Comparison of ENCODE assay signal across 11 cellular contexts in genomic region chr3:143122608-143123352, GRCh38. TPM values are rescaled to one million over a fixed set of nuclear protein-coding genes. Genes with fewer than 3 reads are reported as not detected.
DNase-seq lines count a peak whose midpoint lies in the region; ATAC-seq and TF ChIP-seq lines count a peak whose summit lies in the region.
"Had no signal": no experiment of that assay in that cellular context is flagged by ENCODE, and none has a peak within 500 bp of the region (broad histone marks: within the 10 kb centered on the region; RNA-seq: fewer than 3 reads in every experiment).

No MANE protein-coding gene starts in this region.

- CTCF ChIA-PET in naive thymus-derived CD4-positive, alpha-beta T cell (lab: Charles Lee): no interaction called here

- H3K27me3 Mint-ChIP-seq in activated T-helper 1 cell treated with anti-CD3 and anti-CD28 coated beads, Interleukin-12 subunit alpha, Interleukin-12 subunit beta, Interleukin-2, Interleukin-4 antibody, amounts not matched to agents 30 ng/mL and 10 ng/mL and 1 ng/mL, durations not matched to agents 14 hours and 24 hours and 36 hours (ENCODE audit: insufficient read depth): peaks cover 8% of the 10 kb centered on the region
- H3K27me3 Mint-ChIP-seq in naive thymus-derived CD4-positive, alpha-beta T cell: peaks cover 0 to 13% (median 0%) of the 10 kb centered on the region in 5 donors

- H3K4me3 ChIP-seq in GM06990 (replicated peaks; ENCODE audit: low read depth, low read length): peak overlapping the region; percentile 96
- H3K4me3 ChIP-seq in HFF-Myc (replicated peaks; ENCODE audit: low read depth, low read length): 0 out of 2 replicates have a peak overlapping the region, but pooled peaks have one; percentile 14
- H3K4me3 ChIP-seq in naive thymus-derived CD4-positive, alpha-beta T cell (ENCODE audit: low read length): peak overlapping the region; percentile 3
- no peak overlapping the region for H3K4me3 ChIP-seq in MM.1S (ENCODE audit: low read length)
- H3K4me3 ChIP-seq: transverse colon had no signal

- no peak overlapping the region for H3K4me2 ChIP-seq in MM.1S (ENCODE audit: low read depth, low read length)

- no peak for ATAC-seq in naive thymus-derived CD4-positive, alpha-beta T cell
- ATAC-seq in GM19395 (IDR thresholded peaks at IDR 0.05; ENCODE audit: unreplicated experiment) (no peak), HG02981 (IDR thresholded peaks at IDR 0.05; ENCODE audit: unreplicated experiment) (no peak)
- ATAC-seq: left lobe of liver had no signal

- intact Hi-C loops in activated T-helper 1 cell treated with anti-CD3 and anti-CD28 coated beads, Interleukin-12 subunit alpha, Interleukin-12 subunit beta, Interleukin-2, Interleukin-4 antibody, amounts not matched to agents 30 ng/mL and 10 ng/mL and 1 ng/mL, durations not matched to agents 14 hours and 24 hours and 36 hours (cut with micrococcal nuclease): loop anchor here (1.0 to 5.0 kb wide), 6 partner anchors 85 to 675 kb away; partner anchors contain the start of gene XRN1
- intact Hi-C loops in naive thymus-derived CD4-positive, alpha-beta T cell (cut with micrococcal nuclease): loop anchor here (5.0 to 10.0 kb wide), 8 partner anchors 60 to 735 kb away; partner anchors contain the start of gene ATR (in 1 of the 2)

- H3K27ac ChIP-seq in naive thymus-derived CD4-positive, alpha-beta T cell (ENCODE audit: low read depth, low read length): peak overlapping the region; percentile 63
- H3K27ac ChIP-seq in MM.1S (ENCODE audit: low read length): no peak overlapping the region
- H3K27ac ChIP-seq: transverse colon had no signal

- H4K20me1 ChIP-seq in MM.1S (ENCODE audit: insufficient read depth, low read length): no peaks in the 10 kb centered on the region; the same call in 1 of the 2 replicates

- TF ChIP-seq CTCF in GM06990 (IDR thresholded peaks at IDR 0.05; ENCODE audit: insufficient read depth, low read length, poor library complexity, severe bottlenecking) (no peak), HFF-Myc (IDR thresholded peaks at IDR 0.05; ENCODE audit: low read depth, low read length, missing control alignments) (no peak), MM.1S (IDR thresholded peaks at IDR 0.05; ENCODE audit: low read length) (no peak)

- no peaks in the 10 kb centered on the region for H3K9me3 Mint-ChIP-seq in activated T-helper 1 cell treated with anti-CD3 and anti-CD28 coated beads, Interleukin-12 subunit alpha, Interleukin-12 subunit beta, Interleukin-2, Interleukin-4 antibody, amounts not matched to agents 30 ng/mL and 10 ng/mL and 1 ng/mL, durations not matched to agents 14 hours and 24 hours and 36 hours
- no peaks in the 10 kb centered on the region for H3K9me3 Mint-ChIP-seq in naive thymus-derived CD4-positive, alpha-beta T cell

- peaks cover 4% of the 10 kb centered on the region for H3K36me3 Mint-ChIP-seq in activated T-helper 1 cell treated with anti-CD3 and anti-CD28 coated beads, Interleukin-12 subunit alpha, Interleukin-12 subunit beta, Interleukin-2, Interleukin-4 antibody, amounts not matched to agents 30 ng/mL and 10 ng/mL and 1 ng/mL, durations not matched to agents 14 hours and 24 hours and 36 hours (ENCODE audit: low read depth)
- H3K36me3 Mint-ChIP-seq in naive thymus-derived CD4-positive, alpha-beta T cell: peaks cover 0 to 6% (median 0%) of the 10 kb centered on the region in 5 donors

- no peak overlapping the region for H2AFZ ChIP-seq in MM.1S (ENCODE audit: low read length)

- no peak overlapping the region for H3K27ac Mint-ChIP-seq in activated T-helper 1 cell treated with anti-CD3 and anti-CD28 coated beads, Interleukin-12 subunit alpha, Interleukin-12 subunit beta, Interleukin-2, Interleukin-4 antibody, amounts not matched to agents 30 ng/mL and 10 ng/mL and 1 ng/mL, durations not matched to agents 14 hours and 24 hours and 36 hours
- peak overlapping the region; percentile 11 to 96 (median 80) for H3K27ac Mint-ChIP-seq in naive thymus-derived CD4-positive, alpha-beta T cell

- POLR2A ChIA-PET in naive thymus-derived CD4-positive, alpha-beta T cell (lab: Charles Lee): no interaction called here

- H3K4me3 Mint-ChIP-seq in activated T-helper 1 cell treated with anti-CD3 and anti-CD28 coated beads, Interleukin-12 subunit alpha, Interleukin-12 subunit beta, Interleukin-2, Interleukin-4 antibody, amounts not matched to agents 30 ng/mL and 10 ng/mL and 1 ng/mL, durations not matched to agents 14 hours and 24 hours and 36 hours: peak overlapping the region; percentile 67
- peak overlapping the region; percentile 70 to 95 (median 82) for H3K4me3 Mint-ChIP-seq in naive thymus-derived CD4-positive, alpha-beta T cell

- H3K9me3 ChIP-seq in naive thymus-derived CD4-positive, alpha-beta T cell (ENCODE audit: control insufficient read depth in 2 of 3, low read length in 3 of 3): no peaks in the 10 kb centered on the region
- H3K9me3 ChIP-seq in MM.1S (replicated peaks; ENCODE audit: insufficient read depth, low read length): no peaks in the 10 kb centered on the region
- H3K9me3 ChIP-seq: transverse colon had no signal

- DNase-seq in GM06990 (ENCODE audit: extremely low read depth, insufficient read length): peak; percentile 53
- DNase-seq in HFF-Myc (ENCODE audit: extremely low read depth, low read depth): no peak
- DNase-seq in activated T-helper 1 cell treated with anti-CD3 and anti-CD28 coated beads, Interleukin-12 subunit alpha, Interleukin-12 subunit beta, Interleukin-2, Interleukin-4 antibody, amounts not matched to agents 30 ng/mL and 10 ng/mL and 1 ng/mL, durations not matched to agents 14 hours and 24 hours and 36 hours (ENCODE audit: low spot score): no peak
- DNase-seq in naive thymus-derived CD4-positive, alpha-beta T cell: peak in 3 of 9 donors; percentile 4 to 22 (median 7)
- no peak for DNase-seq in MM.1S
- DNase-seq in RPMI8226: no peak
- DNase-seq: DMS53, transverse colon had no signal

- no peak overlapping the region for H3K9ac ChIP-seq in MM.1S (ENCODE audit: low read length)

- H3F3A ChIP-seq in MM.1S (ENCODE audit: insufficient read depth, low read length): no peaks in the 10 kb centered on the region

- peaks cover 8% of the 10 kb centered on the region for H3K36me3 ChIP-seq in GM06990 (ENCODE audit: control insufficient read depth, insufficient read depth, low read length)
- H3K36me3 ChIP-seq in naive thymus-derived CD4-positive, alpha-beta T cell (ENCODE audit: control insufficient read depth in 2 of 3, insufficient read depth in 3 of 3, low read length in 3 of 3): peaks cover 0 to 10% (median 0%) of the 10 kb centered on the region in 3 experiments
- H3K36me3 ChIP-seq in MM.1S (replicated peaks; ENCODE audit: insufficient read depth, low read length): no peaks in the 10 kb centered on the region
- H3K36me3 ChIP-seq: transverse colon had no signal

- peaks cover 0 to 29% of the 10 kb centered on the region in 2 donors for H3K4me1 ChIP-seq in naive thymus-derived CD4-positive, alpha-beta T cell (ENCODE audit: control insufficient read depth in 2 of 2, insufficient read depth in 2 of 2, low read length in 2 of 2)
- no peaks in the 10 kb centered on the region for H3K4me1 ChIP-seq in MM.1S (ENCODE audit: low read length)

- peaks cover 38% of the 10 kb centered on the region for H3K4me1 Mint-ChIP-seq in activated T-helper 1 cell treated with anti-CD3 and anti-CD28 coated beads, Interleukin-12 subunit alpha, Interleukin-12 subunit beta, Interleukin-2, Interleukin-4 antibody, amounts not matched to agents 30 ng/mL and 10 ng/mL and 1 ng/mL, durations not matched to agents 14 hours and 24 hours and 36 hours (ENCODE audit: low read depth)
- peaks cover 35 to 70% (median 59%) of the 10 kb centered on the region in 7 donors for H3K4me1 Mint-ChIP-seq in naive thymus-derived CD4-positive, alpha-beta T cell

- H3K27me3 ChIP-seq in GM06990 (replicated peaks; ENCODE audit: control insufficient read depth, insufficient read depth, low read length) (no peaks in the 10 kb centered on the region), MM.1S (replicated peaks; ENCODE audit: insufficient read depth, low read length) (0 out of 2 replicates have a peak, but pooled peaks cover 4% of the 10 kb centered on the region)
- H3K27me3 ChIP-seq in naive thymus-derived CD4-positive, alpha-beta T cell (ENCODE audit: control insufficient read depth in 2 of 2, insufficient read depth in 2 of 2, low read length in 2 of 2): no peaks in the 10 kb centered on the region

- no peaks in the 10 kb centered on the region for H3K9me2 ChIP-seq in MM.1S (replicated peaks; ENCODE audit: insufficient read depth, low read length)

- H3K79me2 ChIP-seq in MM.1S (ENCODE audit: low read length): no peaks in the 10 kb centered on the region

RNA-seq across cellular contexts. Expression of gene CHST2, which starts 3.2 kb away (rescaled TPM):
- 11.3 and 11.4 TPM in 2 replicates for total RNA-seq in activated T-helper 1 cell treated with anti-CD3 and anti-CD28 coated beads, Interleukin-12 subunit alpha, Interleukin-12 subunit beta, Interleukin-2, Interleukin-4 antibody, amounts not matched to agents 30 ng/mL and 10 ng/mL and 1 ng/mL, durations not matched to agents 14 hours and 24 hours and 36 hours
- 10 to 100 TPM in 1 of 5 experiments, 1 to 10 TPM in 4; 3.4 to 12.3 (median 4.5) TPM for total RNA-seq in naive thymus-derived CD4-positive, alpha-beta T cell
- 10 to 100 TPM in 1 of 2 donors, 1 to 10 TPM in 1; 6.6 to 11.5 TPM for polyA plus RNA-seq in naive thymus-derived CD4-positive, alpha-beta T cell
